Comparison of ENCODE assay signal across 8 cellular contexts in genomic region chr19:16327911-16328823, GRCh38. TPM values are rescaled to one million over a fixed set of nuclear protein-coding genes. Genes with fewer than 3 reads are reported as not detected.
DNase-seq lines count a peak whose midpoint lies in the region; ATAC-seq, FAIRE-seq and TF ChIP-seq lines count a peak whose summit lies in the region.

No MANE protein-coding gene starts in this region.

- H3K4me1 ChIP-seq in lower lobe of right lung (peaks cover 42% of the 10 kb centered on the region), subcutaneous abdominal adipose tissue (ENCODE audit: control insufficient read depth in 5 of 5, insufficient read depth in 5 of 5, low read length in 5 of 5) (peaks cover 11 to 51% (median 40%) of the 10 kb centered on the region in 5 donors)

- ATAC-seq in lower lobe of right lung (peak; percentile 30 to 49), HG03460 (IDR thresholded peaks at IDR 0.05; ENCODE audit: unreplicated experiment) (no peak), GM18519 (IDR thresholded peaks at IDR 0.05; ENCODE audit: low FRiP score, unreplicated experiment) (no peak)

- H3F3A ChIP-seq in SU-DHL-6 (ENCODE audit: insufficient read depth), result peaks cover 9% of the 10 kb centered on the region

- H3K27ac ChIP-seq in SU-DHL-6 (ENCODE audit: low read depth, low read length) (no peak overlapping the region), lower lobe of right lung (peak overlapping the region; percentile 98), subcutaneous abdominal adipose tissue (ENCODE audit: low read depth, low read length) (peak overlapping the region; percentile 90)

- H3K79me2 ChIP-seq in SU-DHL-6 (ENCODE audit: insufficient read depth, low read length), result no peaks in the 10 kb centered on the region

- H3K4me3 ChIP-seq in SU-DHL-6 (ENCODE audit: insufficient read depth, low read length, poor library complexity, severe bottlenecking), result no peak overlapping the region
- no peak overlapping the region for H3K4me3 ChIP-seq in bronchial epithelial cell (ENCODE audit: low read depth, low read length)
- H3K4me3 ChIP-seq in lower lobe of right lung, result peak overlapping the region; percentile 82
- H3K4me3 ChIP-seq in subcutaneous abdominal adipose tissue (ENCODE audit: low read depth in 1 of 5, low read length in 5 of 5), result peak overlapping the region; percentile 79 to 98 (median 97)

- DNase-seq in GM13976 (ENCODE audit: low spot score), result peak; percentile 45
- peak; percentile 77 for DNase-seq in bronchial epithelial cell (ENCODE audit: low read depth)
- DNase-seq in lower lobe of right lung, result peak; percentile 92
- DNase-seq in NCI-H774 (lab: John Stamatoyannopoulos, UW), result no peak

- H3K9me3 ChIP-seq in SU-DHL-6 (ENCODE audit: insufficient read depth, low read length) (no peaks in the 10 kb centered on the region), lower lobe of right lung (no peaks in the 10 kb centered on the region), subcutaneous abdominal adipose tissue (ENCODE audit: control insufficient read depth in 5 of 5, low read length in 5 of 5) (no peaks in the 10 kb centered on the region)

- intact Hi-C loops in lower lobe of right lung (cut with DNase I), result no loop called here

- H3K36me3 ChIP-seq in SU-DHL-6 (ENCODE audit: low read length), result no peaks in the 10 kb centered on the region
- H3K36me3 ChIP-seq in bronchial epithelial cell (ENCODE audit: control insufficient read depth, insufficient read depth, low read length), result no peaks in the 10 kb centered on the region
- H3K36me3 ChIP-seq in lower lobe of right lung, result peaks cover 26% of the 10 kb centered on the region
- peaks cover 0 to 34% (median 26%) of the 10 kb centered on the region in 5 donors for H3K36me3 ChIP-seq in subcutaneous abdominal adipose tissue (ENCODE audit: control insufficient read depth in 5 of 5, insufficient read depth in 5 of 5, low read length in 5 of 5)

- H2AFZ ChIP-seq in SU-DHL-6 (ENCODE audit: low read depth, low read length, severe bottlenecking), result no peak overlapping the region

- H3K9ac ChIP-seq in SU-DHL-6 (ENCODE audit: low read length), result no peak overlapping the region
- H3K9ac ChIP-seq in subcutaneous abdominal adipose tissue (ENCODE audit: low read length in 5 of 5), result peak overlapping the region; percentile 40 to 89 (median 71)

- no peaks in the 10 kb centered on the region for H3K9me2 ChIP-seq in SU-DHL-6 (replicated peaks; ENCODE audit: insufficient read depth, low read length)

- no peaks in the 10 kb centered on the region for H4K20me1 ChIP-seq in SU-DHL-6 (ENCODE audit: low read depth, low read length)

- H3K27me3 ChIP-seq in SU-DHL-6 (ENCODE audit: low read length) (no peaks in the 10 kb centered on the region), bronchial epithelial cell (ENCODE audit: control insufficient read depth, insufficient read depth, low read length) (peaks cover 4% of the 10 kb centered on the region), lower lobe of right lung (ENCODE audit: low read depth) (no peaks in the 10 kb centered on the region), subcutaneous abdominal adipose tissue (ENCODE audit: control insufficient read depth in 5 of 5, insufficient read depth in 4 of 5, low read length in 5 of 5) (peaks cover 0 to 3% (median 0%) of the 10 kb centered on the region in 5 donors)

- TF ChIP-seq CTCF in GM13976 (IDR thresholded peaks at IDR 0.05; ENCODE audit: borderline replicate concordance, control extremely low read depth, extremely low read depth, insufficient read depth, missing control alignments) (no peak), SU-DHL-6 (IDR thresholded peaks at IDR 0.05; ENCODE audit: insufficient read depth, low read length, poor library complexity, severe bottlenecking) (no peak), bronchial epithelial cell (IDR thresholded peaks at IDR 0.05; ENCODE audit: insufficient read depth, low read length, severe bottlenecking) (no peak), lower lobe of right lung (IDR thresholded peaks at IDR 0.05) (no peak)

- H3K4me2 ChIP-seq in SU-DHL-6 (ENCODE audit: low read depth, low read length, poor library complexity, severe bottlenecking), result peak overlapping the region; percentile 15

- FAIRE-seq in bronchial epithelial cell (lab: Jason Lieb, UNC), result peak; percentile 96

- in situ Hi-C loops in GM13976 (cut with MboI; ENCODE audit: low sequenced_read_pairs, unreplicated experiment), result no loop called here

RNA-seq across cellular contexts. Expression of gene KLF2, which starts 3.5 kb away (rescaled TPM):
- total RNA-seq in bronchial epithelial cell, result under 0.01 and 0.64 TPM in 2 replicates
- 137 TPM for total RNA-seq in lower lobe of right lung

Comparison
In these comparisons a context has a peak if more than half of its experiments do, and no peak if none do; other contexts are left out.
1. H3K4me3 ChIP-seq: peak in lower lobe of right lung (single experiment) and subcutaneous abdominal adipose tissue (5 of 5); none in SU-DHL-6 (single experiment) and bronchial epithelial cell (single experiment).
2. ATAC-seq: peak in lower lobe of right lung (2 of 2); none in HG03460 (single experiment) and GM18519 (single experiment).
3. RNA of gene KLF2, which starts 3.5 kb away (total RNA-seq): 137 TPM in lower lobe of right lung (single experiment); under 0.01 to 0.64 TPM in bronchial epithelial cell; every median in the first group is over 10 times any median in the second.